ENCODE assay signal across 8 cellular contexts in the genomic region with DNA sequence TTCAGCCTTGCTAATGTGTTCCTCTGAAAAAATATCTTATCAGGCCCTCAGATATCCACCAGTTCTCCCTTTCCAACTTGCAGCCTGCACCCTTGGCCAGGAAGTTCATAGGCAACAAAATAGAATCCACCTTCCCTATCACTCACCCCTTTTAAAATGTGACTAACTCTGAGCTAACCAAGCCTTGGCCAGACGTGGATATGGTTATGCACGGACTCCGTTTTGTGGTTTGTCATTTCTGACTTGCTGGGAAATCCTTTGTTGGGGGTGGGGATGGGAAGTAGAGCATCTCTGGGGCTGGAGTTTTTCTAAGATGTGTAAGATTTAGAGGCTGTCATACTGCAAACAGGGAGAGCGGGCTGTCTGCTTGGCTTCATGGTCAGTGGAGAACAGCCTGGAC.
DNase-seq lines count a peak whose midpoint lies in the region; ATAC-seq and TF ChIP-seq lines count a peak whose summit lies in the region.

No MANE protein-coding gene starts in this region.

- intact Hi-C loops in upper lobe of right lung (cut with DNase I): no loop called here

- H3K4me1 ChIP-seq in foreskin keratinocyte (peaks cover 62% of the 10 kb centered on the region), upper lobe of right lung (peaks cover 59% of the 10 kb centered on the region)

- H3K27ac ChIP-seq in foreskin keratinocyte (peak overlapping the region; percentile 91), upper lobe of right lung (no peak overlapping the region)

- H3K36me3 Mint-ChIP-seq in T-helper 1 cell treated with Interleukin-12 subunit alpha and Interleukin-12 subunit beta and Interleukin-4 antibody, amounts not matched to agents 30 μg/mL and 1 μg/mL, for 36 hours (ENCODE audit: low read depth): peaks cover 37% of the 10 kb centered on the region
- peaks cover 15 to 25% of the 10 kb centered on the region in 2 donors for H3K36me3 Mint-ChIP-seq in stimulated activated naive B cell treated with anti-CD40 and anti-IgM and Interleukin-4, amounts not matched to agents 10 μg/mL and 1 μg/mL and 100 μg/mL, for 72 hours

- H3K27me3 ChIP-seq in foreskin keratinocyte (no peaks in the 10 kb centered on the region), upper lobe of right lung (no peaks in the 10 kb centered on the region)

- no peaks in the 10 kb centered on the region for H3K36me3 ChIP-seq in upper lobe of right lung

- H3K4me1 Mint-ChIP-seq in T-helper 1 cell treated with Interleukin-12 subunit alpha and Interleukin-12 subunit beta and Interleukin-4 antibody, amounts not matched to agents 30 μg/mL and 1 μg/mL, for 36 hours (ENCODE audit: low read depth): peaks cover 79% of the 10 kb centered on the region
- H3K4me1 Mint-ChIP-seq in stimulated activated naive B cell treated with anti-CD40 and anti-IgM and Interleukin-4, amounts not matched to agents 10 μg/mL and 1 μg/mL and 100 μg/mL, for 72 hours: peaks cover 62 to 87% of the 10 kb centered on the region in 2 donors

- H3K4me3 ChIP-seq in upper lobe of right lung: no peak overlapping the region

- peak overlapping the region; percentile 65 for H3K27ac Mint-ChIP-seq in T-helper 1 cell treated with Interleukin-12 subunit alpha and Interleukin-12 subunit beta and Interleukin-4 antibody, amounts not matched to agents 30 μg/mL and 1 μg/mL, for 36 hours
- H3K27ac Mint-ChIP-seq in stimulated activated naive B cell treated with anti-CD40 and anti-IgM and Interleukin-4, amounts not matched to agents 10 μg/mL and 1 μg/mL and 100 μg/mL, for 72 hours: peak overlapping the region; percentile 57

- TF ChIP-seq CTCF in foreskin keratinocyte (conservative IDR thresholded peaks at IDR 0.05) (no peak), upper lobe of right lung (IDR thresholded peaks at IDR 0.05) (no peak)

- ATAC-seq in foreskin keratinocyte (peak; percentile 69), HG02571 (IDR thresholded peaks at IDR 0.05; ENCODE audit: unreplicated experiment) (no peak), upper lobe of right lung (no peak)
- peak; percentile 67 to 78 for ATAC-seq in stimulated activated naive B cell treated with anti-CD40 and anti-IgM and Interleukin-4, amounts not matched to agents 10 μg/mL and 1 μg/mL and 100 μg/mL, for 72 hours (replicated peaks)

- no peaks in the 10 kb centered on the region for H3K9me3 Mint-ChIP-seq in T-helper 1 cell treated with Interleukin-12 subunit alpha and Interleukin-12 subunit beta and Interleukin-4 antibody, amounts not matched to agents 30 μg/mL and 1 μg/mL, for 36 hours
- no peaks in the 10 kb centered on the region for H3K9me3 Mint-ChIP-seq in stimulated activated naive B cell treated with anti-CD40 and anti-IgM and Interleukin-4, amounts not matched to agents 10 μg/mL and 1 μg/mL and 100 μg/mL, for 72 hours

- H3K9me3 ChIP-seq in upper lobe of right lung: no peaks in the 10 kb centered on the region

- H3K4me3 Mint-ChIP-seq in T-helper 1 cell treated with Interleukin-12 subunit alpha and Interleukin-12 subunit beta and Interleukin-4 antibody, amounts not matched to agents 30 μg/mL and 1 μg/mL, for 36 hours: peak overlapping the region; percentile 16
- H3K4me3 Mint-ChIP-seq in stimulated activated naive B cell treated with anti-CD40 and anti-IgM and Interleukin-4, amounts not matched to agents 10 μg/mL and 1 μg/mL and 100 μg/mL, for 72 hours: peak overlapping the region in 1 of 2 donors; percentile 19

- H3K27me3 Mint-ChIP-seq in T-helper 1 cell treated with Interleukin-12 subunit alpha and Interleukin-12 subunit beta and Interleukin-4 antibody, amounts not matched to agents 30 μg/mL and 1 μg/mL, for 36 hours (ENCODE audit: low read depth): no peaks in the 10 kb centered on the region
- no peaks in the 10 kb centered on the region for H3K27me3 Mint-ChIP-seq in stimulated activated naive B cell treated with anti-CD40 and anti-IgM and Interleukin-4, amounts not matched to agents 10 μg/mL and 1 μg/mL and 100 μg/mL, for 72 hours

- peak; percentile 55 for DNase-seq in activated CD4-positive, alpha-beta T cell treated with anti-CD3 and anti-CD28 coated beads for 48 hours
- no peak for DNase-seq in activated CD4-positive, alpha-beta T cell treated with anti-CD3 and anti-CD28 coated beads, Interleukin-2, amount 50 U/mL, for 1 hour
- DNase-seq in foreskin keratinocyte: peak; percentile 95 to 98
- no peak for DNase-seq in stimulated activated naive B cell treated with anti-CD40 and anti-IgM and Interleukin-4, amounts not matched to agents 10 μg/mL and 1 μg/mL and 100 μg/mL, for 72 hours
- no peak for DNase-seq in NCI-H2171 treated with DMSO at 0.1 percent for 48 hours (lab: John Stamatoyannopoulos, UW)
- DNase-seq in upper lobe of right lung: no peak

Comparison
In these comparisons a context has a peak if more than half of its experiments do, and no peak if none do; other contexts are left out.
1. DNase-seq: peak in activated CD4-positive, alpha-beta T cell treated with anti-CD3 and anti-CD28 coated beads for 48 hours (single experiment) and foreskin keratinocyte (2 of 2); none in activated CD4-positive, alpha-beta T cell treated with anti-CD3 and anti-CD28 coated beads, Interleukin-2, amount 50 U/mL, for 1 hour (single experiment), stimulated activated naive B cell treated with anti-CD40 and anti-IgM and Interleukin-4, amounts not matched to agents 10 μg/mL and 1 μg/mL and 100 μg/mL, for 72 hours (single experiment), NCI-H2171 treated with DMSO at 0.1 percent for 48 hours (single experiment) and upper lobe of right lung (single experiment).
2. ATAC-seq: peak in foreskin keratinocyte (single experiment) and stimulated activated naive B cell treated with anti-CD40 and anti-IgM and Interleukin-4, amounts not matched to agents 10 μg/mL and 1 μg/mL and 100 μg/mL, for 72 hours (2 of 2); none in HG02571 (single experiment) and upper lobe of right lung (single experiment).